15 cellular contexts compared by ENCODE assay signal in the genomic region with DNA sequence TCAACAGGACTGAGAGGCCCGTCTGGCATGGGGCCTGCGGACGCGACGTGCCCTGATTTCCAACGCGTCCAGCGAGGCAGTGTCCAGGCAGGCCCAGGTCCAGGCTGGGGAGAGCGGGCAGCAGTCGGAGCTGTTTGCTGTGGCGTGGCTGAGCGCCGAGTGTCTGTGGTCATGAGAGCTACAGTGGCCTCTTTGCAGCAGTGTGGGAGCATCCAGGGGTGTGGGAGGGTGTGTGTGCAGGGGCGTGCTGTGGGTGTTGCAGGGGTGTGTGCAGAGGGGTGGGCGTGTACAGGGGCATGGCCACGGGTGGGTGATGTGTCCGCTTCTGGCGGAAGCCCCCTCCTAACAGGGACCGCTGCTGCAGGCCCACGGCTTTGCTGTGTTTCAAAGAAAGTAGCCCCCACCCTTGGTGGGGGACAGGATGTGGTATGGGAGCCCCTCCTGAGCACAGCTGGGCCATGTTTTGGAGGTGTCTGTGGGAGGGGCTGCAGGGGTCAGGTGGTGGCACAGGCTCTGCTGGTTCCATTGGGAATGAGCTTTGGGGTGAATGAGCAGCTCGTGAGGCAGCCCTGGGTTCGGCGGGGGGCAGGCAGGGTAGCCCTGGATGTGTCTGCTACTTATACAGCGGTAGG. TPM values are rescaled to one million over a fixed set of nuclear protein-coding genes. Genes with fewer than 3 reads are reported as not detected.
DNase-seq lines count a peak whose midpoint lies in the region; ATAC-seq lines count a peak whose summit lies in the region.
"Had no signal": no experiment of that assay in that cellular context is flagged by ENCODE, and none has a peak within 500 bp of the region (broad histone marks: within the 10 kb centered on the region; RNA-seq: fewer than 3 reads in every experiment).

No MANE protein-coding gene starts in this region.

- DNase-seq in activated naive CD8-positive, alpha-beta T cell treated with anti-CD3 and anti-CD28 coated beads, Interleukin-2, amount 50 U/mL, for 24 hours: no peak
- DNase-seq in amygdala (lab: John Stamatoyannopoulos, UW) (peak in 55 of 56 donors; percentile 18 to 94 (median 80)), medulla oblongata (ENCODE audit: extremely low spot score) (peak; percentile 93), ureter (ENCODE audit: low spot score) (peak; percentile 57), NCI-H1694 treated with DMSO at 0.1 percent for 48 hours (lab: John Stamatoyannopoulos, UW) (no peak)
- DNase-seq: activated CD4-positive, alpha-beta T cell treated with anti-CD3 and anti-CD28 coated beads, Interleukin-2, amount 10 ng/mL, durations not matched to agents 7 days and 5 days; activated naive CD4-positive, alpha-beta T cell treated with anti-CD3 and anti-CD28 coated beads, Interleukin-2, amount 50 U/mL, for 16 hours; effector CD4-positive, alpha-beta T cell; NCI-H1417; NCI-H774 had no signal

- H3K36me3 Mint-ChIP-seq in activated naive CD8-positive, alpha-beta T cell: peaks cover 3% of the 10 kb centered on the region
- no peaks in the 10 kb centered on the region for H3K36me3 Mint-ChIP-seq in activated naive CD8-positive, alpha-beta T cell treated with anti-CD3 and anti-CD28 coated beads, Interleukin-2, amount 50 U/mL, for 24 hours (ENCODE audit: low read depth)

- H3K27me3 Mint-ChIP-seq in activated naive CD8-positive, alpha-beta T cell: no peaks in the 10 kb centered on the region
- no peaks in the 10 kb centered on the region for H3K27me3 Mint-ChIP-seq in activated naive CD8-positive, alpha-beta T cell treated with anti-CD3 and anti-CD28 coated beads, Interleukin-2, amount 50 U/mL, for 24 hours
- H3K27me3 Mint-ChIP-seq: activated CD4-positive, alpha-beta T cell treated with anti-CD3 and anti-CD28 coated beads, Interleukin-2, amount 10 ng/mL, durations not matched to agents 7 days and 5 days had no signal

- peak overlapping the region; percentile 30 for H3K4me3 Mint-ChIP-seq in activated naive CD8-positive, alpha-beta T cell
- no peak overlapping the region for H3K4me3 Mint-ChIP-seq in activated naive CD8-positive, alpha-beta T cell treated with anti-CD3 and anti-CD28 coated beads, Interleukin-2, amount 50 U/mL, for 24 hours
- H3K4me3 Mint-ChIP-seq: activated CD4-positive, alpha-beta T cell treated with anti-CD3 and anti-CD28 coated beads, Interleukin-2, amount 10 ng/mL, durations not matched to agents 7 days and 5 days had no signal

- no peak overlapping the region for H3K27ac Mint-ChIP-seq in activated naive CD8-positive, alpha-beta T cell
- H3K27ac Mint-ChIP-seq in activated naive CD8-positive, alpha-beta T cell treated with anti-CD3 and anti-CD28 coated beads, Interleukin-2, amount 50 U/mL, for 24 hours: no peak overlapping the region
- H3K27ac Mint-ChIP-seq: activated CD4-positive, alpha-beta T cell treated with anti-CD3 and anti-CD28 coated beads, Interleukin-2, amount 10 ng/mL, durations not matched to agents 7 days and 5 days; progenitor cell of endocrine pancreas had no signal

- ATAC-seq in activated naive CD8-positive, alpha-beta T cell treated with anti-CD3 and anti-CD28 coated beads, Interleukin-2, amount 50 U/mL, for 24 hours: no peak
- no peak for ATAC-seq in GM19397 (IDR thresholded peaks at IDR 0.05; ENCODE audit: unreplicated experiment)
- no peak for ATAC-seq in GM19324 (IDR thresholded peaks at IDR 0.05; ENCODE audit: low FRiP score, unreplicated experiment)
- ATAC-seq: SK-N-SH treated with all-trans-retinoic acid at 6 μM for 48 hours had no signal

- peaks cover 22% of the 10 kb centered on the region for H3K4me1 Mint-ChIP-seq in activated naive CD8-positive, alpha-beta T cell (ENCODE audit: low read depth)
- H3K4me1 Mint-ChIP-seq in activated naive CD8-positive, alpha-beta T cell treated with anti-CD3 and anti-CD28 coated beads, Interleukin-2, amount 50 U/mL, for 24 hours: peaks cover 28% of the 10 kb centered on the region

- no peaks in the 10 kb centered on the region for H3K9me3 Mint-ChIP-seq in activated naive CD8-positive, alpha-beta T cell (ENCODE audit: low read depth)
- H3K9me3 Mint-ChIP-seq in activated naive CD8-positive, alpha-beta T cell treated with anti-CD3 and anti-CD28 coated beads, Interleukin-2, amount 50 U/mL, for 24 hours: no peaks in the 10 kb centered on the region

RNA-seq across cellular contexts. Expression of gene PLCH2, which starts 17.7 kb away (rescaled TPM):
- 90.0 TPM for total RNA-seq in ureter
- total RNA-seq: progenitor cell of endocrine pancreas had no signal

RNA-seq across cellular contexts. Expression of gene PANK4, which starts 32.6 kb away (rescaled TPM):
- 29.9 TPM for total RNA-seq in ureter

RNA-seq across cellular contexts. Expression of gene HES5, which starts 36.3 kb away (rescaled TPM):
- 0.57 TPM for total RNA-seq in ureter
- total RNA-seq: activated CD4-positive, alpha-beta T cell treated with anti-CD3 and anti-CD28 coated beads, Interleukin-2, amount 10 ng/mL, durations not matched to agents 7 days and 5 days had no signal

Comparison
In these comparisons a context has a peak if more than half of its experiments do, and no peak if none do; other contexts are left out.
1. DNase-seq: peak in amygdala (55 of 56), medulla oblongata (single experiment) and ureter (single experiment); none in activated naive CD8-positive, alpha-beta T cell treated with anti-CD3 and anti-CD28 coated beads, Interleukin-2, amount 50 U/mL, for 24 hours (single experiment) and NCI-H1694 treated with DMSO at 0.1 percent for 48 hours (single experiment).